In genomic region chr17:58679263-58680037, GRCh38 we compare ENCODE assay signal across 1 cellular context.
TF ChIP-seq lines count a peak whose summit lies in the region.

No MANE protein-coding gene starts in this region.

TF ChIP-seq in HEK293, 187 proteins besides CTCF, POLR2A, EP300 and RAD21 (continued from another document and continues in another):
- TF ChIP-seq, protein P1, sequence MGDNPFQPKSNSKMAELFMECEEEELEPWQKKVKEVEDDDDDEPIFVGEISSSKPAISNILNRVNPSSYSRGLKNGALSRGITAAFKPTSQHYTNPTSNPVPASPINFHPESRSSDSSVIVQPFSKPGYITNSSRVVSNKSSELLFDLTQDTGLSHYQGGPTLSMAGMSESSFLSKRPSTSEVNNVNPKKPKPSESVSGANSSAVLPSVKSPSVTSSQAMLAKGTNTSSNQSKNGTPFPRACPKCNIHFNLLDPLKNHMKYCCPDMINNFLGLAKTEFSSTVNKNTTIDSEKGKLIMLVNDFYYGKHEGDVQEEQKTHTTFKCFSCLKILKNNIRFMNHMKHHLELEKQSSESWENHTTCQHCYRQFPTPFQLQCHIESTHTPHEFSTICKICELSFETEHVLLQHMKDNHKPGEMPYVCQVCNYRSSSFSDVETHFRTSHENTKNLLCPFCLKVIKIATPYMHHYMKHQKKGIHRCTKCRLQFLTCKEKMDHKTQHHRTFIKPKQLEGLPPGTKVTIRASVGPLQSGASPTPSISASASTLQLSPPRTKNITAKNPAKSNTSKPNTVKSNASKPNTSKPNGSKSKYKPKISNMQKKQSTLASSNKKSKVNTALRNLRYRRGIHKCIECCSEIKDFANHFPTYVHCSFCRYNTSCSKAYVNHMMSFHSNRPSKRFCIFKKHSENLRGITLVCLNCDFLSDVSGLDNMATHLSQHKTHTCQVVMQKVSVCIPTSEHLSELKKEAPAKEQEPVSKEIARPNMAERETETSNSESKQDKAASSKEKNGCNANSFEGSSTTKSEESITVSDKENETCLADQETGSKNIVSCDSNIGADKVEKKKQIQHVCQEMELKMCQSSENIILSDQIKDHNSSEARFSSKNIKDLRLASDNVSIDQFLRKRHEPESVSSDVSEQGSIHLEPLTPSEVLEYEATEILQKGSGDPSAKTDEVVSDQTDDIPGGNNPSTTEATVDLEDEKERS (tag by site-specific recombination; IDR thresholded peaks at IDR 0.05) = no peak
- TF ChIP-seq ZNF146 (tag by site-specific recombination; IDR thresholded peaks at IDR 0.05) = peak; percentile 56; the same call in 1 of the 2 replicates
- TF ChIP-seq ZNF302 (tag by site-specific recombination; IDR thresholded peaks at IDR 0.05; ENCODE audit: low read depth) = peak; percentile 35; the same call in 1 of the 2 replicates
- no peak for TF ChIP-seq ZNF677 (tag by site-specific recombination; IDR thresholded peaks at IDR 0.05)
- no peak for TF ChIP-seq ZNF704 (tag by site-specific recombination; IDR thresholded peaks at IDR 0.05)
- TF ChIP-seq, protein P2, sequence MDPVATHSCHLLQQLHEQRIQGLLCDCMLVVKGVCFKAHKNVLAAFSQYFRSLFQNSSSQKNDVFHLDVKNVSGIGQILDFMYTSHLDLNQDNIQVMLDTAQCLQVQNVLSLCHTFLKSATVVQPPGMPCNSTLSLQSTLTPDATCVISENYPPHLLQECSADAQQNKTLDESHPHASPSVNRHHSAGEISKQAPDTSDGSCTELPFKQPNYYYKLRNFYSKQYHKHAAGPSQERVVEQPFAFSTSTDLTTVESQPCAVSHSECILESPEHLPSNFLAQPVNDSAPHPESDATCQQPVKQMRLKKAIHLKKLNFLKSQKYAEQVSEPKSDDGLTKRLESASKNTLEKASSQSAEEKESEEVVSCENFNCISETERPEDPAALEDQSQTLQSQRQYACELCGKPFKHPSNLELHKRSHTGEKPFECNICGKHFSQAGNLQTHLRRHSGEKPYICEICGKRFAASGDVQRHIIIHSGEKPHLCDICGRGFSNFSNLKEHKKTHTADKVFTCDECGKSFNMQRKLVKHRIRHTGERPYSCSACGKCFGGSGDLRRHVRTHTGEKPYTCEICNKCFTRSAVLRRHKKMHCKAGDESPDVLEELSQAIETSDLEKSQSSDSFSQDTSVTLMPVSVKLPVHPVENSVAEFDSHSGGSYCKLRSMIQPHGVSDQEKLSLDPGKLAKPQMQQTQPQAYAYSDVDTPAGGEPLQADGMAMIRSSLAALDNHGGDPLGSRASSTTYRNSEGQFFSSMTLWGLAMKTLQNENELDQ (tag by site-specific recombination; IDR thresholded peaks at IDR 0.05; ENCODE audit: low read depth) = no peak
- TF ChIP-seq ZNF639 (tag by site-specific recombination; IDR thresholded peaks at IDR 0.05) = peak; percentile 93
- TF ChIP-seq ZSCAN30 (tag by site-specific recombination; IDR thresholded peaks at IDR 0.05) = peak; percentile 94
- TF ChIP-seq, protein P3, sequence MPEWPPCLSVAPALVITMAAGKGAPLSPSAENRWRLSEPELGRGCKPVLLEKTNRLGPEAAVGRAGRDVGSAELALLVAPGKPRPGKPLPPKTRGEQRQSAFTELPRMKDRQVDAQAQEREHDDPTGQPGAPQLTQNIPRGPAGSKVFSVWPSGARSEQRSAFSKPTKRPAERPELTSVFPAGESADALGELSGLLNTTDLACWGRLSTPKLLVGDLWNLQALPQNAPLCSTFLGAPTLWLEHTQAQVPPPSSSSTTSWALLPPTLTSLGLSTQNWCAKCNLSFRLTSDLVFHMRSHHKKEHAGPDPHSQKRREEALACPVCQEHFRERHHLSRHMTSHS (tag by site-specific recombination; IDR thresholded peaks at IDR 0.05) = no peak
- no peak; the same call in 1 of the 2 replicates for TF ChIP-seq ZNF785 (tag by site-specific recombination; IDR thresholded peaks at IDR 0.05)
- no peak; the same call in 1 of the 2 replicates for TF ChIP-seq ZNF398 (tag by site-specific recombination; IDR thresholded peaks at IDR 0.05)
- TF ChIP-seq ZNF530 (tag by site-specific recombination; IDR thresholded peaks at IDR 0.05; ENCODE audit: low read depth) = no peak
- TF ChIP-seq GLI2 (tag by site-specific recombination; IDR thresholded peaks at IDR 0.05; ENCODE audit: borderline replicate concordance, low read depth) = peak; percentile 66
- peak; percentile 81; the same call in 1 of the 2 replicates for TF ChIP-seq REPIN1 (tag by site-specific recombination; IDR thresholded peaks at IDR 0.05; ENCODE audit: low read depth)
- no peak for TF ChIP-seq ZNF416 (tag by site-specific recombination; IDR thresholded peaks at IDR 0.05)
- TF ChIP-seq OVOL3 (tag by site-specific recombination; IDR thresholded peaks at IDR 0.05) = no peak
- TF ChIP-seq ZNF2 (tag by site-specific recombination; IDR thresholded peaks at IDR 0.05) = peak; percentile 96
- no peak for TF ChIP-seq ZNF670 (tag by site-specific recombination; IDR thresholded peaks at IDR 0.05; ENCODE audit: low read depth)
- TF ChIP-seq KLF1 (tag by site-specific recombination; IDR thresholded peaks at IDR 0.05) = peak; percentile 50; the same call in 1 of the 2 replicates
- TF ChIP-seq ZXDB (tag by site-specific recombination; IDR thresholded peaks at IDR 0.05) = peak; percentile 92
- TF ChIP-seq ZBTB17 (tag by site-specific recombination; IDR thresholded peaks at IDR 0.05) = peak; percentile 85; the same call in 1 of the 2 replicates
- no peak for TF ChIP-seq ZNF777 (tag by site-specific recombination; IDR thresholded peaks at IDR 0.05; ENCODE audit: borderline replicate concordance)
- peak; percentile 92 for TF ChIP-seq ZNF629 (tag by site-specific recombination; IDR thresholded peaks at IDR 0.05)
- TF ChIP-seq PRDM10 (tag by site-specific recombination; IDR thresholded peaks at IDR 0.05) = peak; percentile 97
- no peak for TF ChIP-seq ELK4 (IDR thresholded peaks at IDR 0.05; ENCODE audit: borderline replicate concordance, low read depth, low read length)
- TF ChIP-seq SALL2 (tag by site-specific recombination; IDR thresholded peaks at IDR 0.05; ENCODE audit: borderline replicate concordance) = no peak
- peak; percentile 74 for TF ChIP-seq WT1 (tag by site-specific recombination; IDR thresholded peaks at IDR 0.05)
- no peak for TF ChIP-seq ZNF121 (tag by site-specific recombination; IDR thresholded peaks at IDR 0.05)
- no peak for TF ChIP-seq ZNF140 (tag by site-specific recombination; IDR thresholded peaks at IDR 0.05)
- no peak; the same call in 1 of the 2 replicates for TF ChIP-seq ZNF174 (tag by site-specific recombination; IDR thresholded peaks at IDR 0.05)
- peak; percentile 91 for TF ChIP-seq KLF16 (tag by site-specific recombination; IDR thresholded peaks at IDR 0.05)
- no peak for TF ChIP-seq ZNF19 (tag by site-specific recombination; IDR thresholded peaks at IDR 0.05; ENCODE audit: low read depth)
- TF ChIP-seq, protein P4, sequence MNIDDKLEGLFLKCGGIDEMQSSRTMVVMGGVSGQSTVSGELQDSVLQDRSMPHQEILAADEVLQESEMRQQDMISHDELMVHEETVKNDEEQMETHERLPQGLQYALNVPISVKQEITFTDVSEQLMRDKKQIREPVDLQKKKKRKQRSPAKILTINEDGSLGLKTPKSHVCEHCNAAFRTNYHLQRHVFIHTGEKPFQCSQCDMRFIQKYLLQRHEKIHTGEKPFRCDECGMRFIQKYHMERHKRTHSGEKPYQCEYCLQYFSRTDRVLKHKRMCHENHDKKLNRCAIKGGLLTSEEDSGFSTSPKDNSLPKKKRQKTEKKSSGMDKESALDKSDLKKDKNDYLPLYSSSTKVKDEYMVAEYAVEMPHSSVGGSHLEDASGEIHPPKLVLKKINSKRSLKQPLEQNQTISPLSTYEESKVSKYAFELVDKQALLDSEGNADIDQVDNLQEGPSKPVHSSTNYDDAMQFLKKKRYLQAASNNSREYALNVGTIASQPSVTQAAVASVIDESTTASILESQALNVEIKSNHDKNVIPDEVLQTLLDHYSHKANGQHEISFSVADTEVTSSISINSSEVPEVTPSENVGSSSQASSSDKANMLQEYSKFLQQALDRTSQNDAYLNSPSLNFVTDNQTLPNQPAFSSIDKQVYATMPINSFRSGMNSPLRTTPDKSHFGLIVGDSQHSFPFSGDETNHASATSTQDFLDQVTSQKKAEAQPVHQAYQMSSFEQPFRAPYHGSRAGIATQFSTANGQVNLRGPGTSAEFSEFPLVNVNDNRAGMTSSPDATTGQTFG (tag by site-specific recombination; IDR thresholded peaks at IDR 0.05; ENCODE audit: borderline replicate concordance) = no peak
- TF ChIP-seq ZFP37 (tag by site-specific recombination; IDR thresholded peaks at IDR 0.05) = peak; percentile 90
- peak; percentile 67; the same call in 1 of the 2 replicates for TF ChIP-seq ZNF423 (tag by site-specific recombination; IDR thresholded peaks at IDR 0.05)
- TF ChIP-seq PRDM1 (tag by site-specific recombination; IDR thresholded peaks at IDR 0.05) = peak; percentile 90
- no peak for TF ChIP-seq ZNF202 (tag by site-specific recombination; IDR thresholded peaks at IDR 0.05; ENCODE audit: borderline replicate concordance)
- TF ChIP-seq ZNF624 (tag by site-specific recombination; IDR thresholded peaks at IDR 0.05) = peak; percentile 53; the same call in 1 of the 2 replicates
- no peak for TF ChIP-seq ZNF473 (tag by site-specific recombination; IDR thresholded peaks at IDR 0.05)
- no peak for TF ChIP-seq PBX3 (CRISPR knock-in tag; IDR thresholded peaks at IDR 0.05)
- no peak for TF ChIP-seq ZNF112 (tag by site-specific recombination; IDR thresholded peaks at IDR 0.05)
- TF ChIP-seq ZNF37A (tag by site-specific recombination; IDR thresholded peaks at IDR 0.05) = no peak
